In genomic region chr20:40563296-40563950, GRCh38 we compare ENCODE assay signal across 11 cellular contexts.
DNase-seq lines count a peak whose midpoint lies in the region; FAIRE-seq and TF ChIP-seq lines count a peak whose summit lies in the region.
"Had no signal": no experiment of that assay in that cellular context is flagged by ENCODE, and none has a peak within 500 bp of the region (broad histone marks: within the 10 kb centered on the region; RNA-seq: fewer than 3 reads in every experiment).

No MANE protein-coding gene starts in this region.

- H2AK5ac ChIP-seq in neuronal stem cell (ENCODE audit: low read depth, low read length): no peak overlapping the region

- H3K18ac ChIP-seq in neuronal stem cell (ENCODE audit: low read length): no peak overlapping the region

- H3K4me1 ChIP-seq in stomach (peaks cover 0 to 32% (median 11%) of the 10 kb centered on the region in 4 donors), neuronal stem cell (ENCODE audit: control insufficient read depth in 2 of 2, insufficient read depth in 1 of 2, low read depth in 1 of 2, low read length in 2 of 2) (peaks cover 0 to 7% of the 10 kb centered on the region in 2 donors)

- H3K27me3 ChIP-seq in stomach: no peaks in the 10 kb centered on the region
- peaks cover 0 to 2% (median 0%) of the 10 kb centered on the region in 3 experiments for H3K27me3 ChIP-seq in neuronal stem cell (ENCODE audit: control insufficient read depth in 3 of 3, insufficient read depth in 3 of 3, low read depth in 1 of 3, low read length in 3 of 3)

- no peak overlapping the region for H4K8ac ChIP-seq in neuronal stem cell (ENCODE audit: low read depth, low read length)

- H2BK120ac ChIP-seq in neuronal stem cell (ENCODE audit: low read depth, low read length): no peak overlapping the region

- no peak overlapping the region for H3K4ac ChIP-seq in neuronal stem cell (ENCODE audit: low read length)

- no peak overlapping the region for H2AFZ ChIP-seq in neuronal stem cell (ENCODE audit: low read length)

- FAIRE-seq in H54 (lab: Jason Lieb, UNC): no peak

- no peak overlapping the region for H2BK15ac ChIP-seq in neuronal stem cell (ENCODE audit: low read length)

- H3K23ac ChIP-seq in neuronal stem cell (ENCODE audit: low read depth, low read length, poor library complexity): no peak overlapping the region

- 11 to 27% (median 20%) methylated on average over 8 of the region's 8 CpGs for WGBS in stomach, 5 donors
- WGBS in neuronal stem cell (ENCODE audit: extremely low coverage in 2 of 2, insufficient read length in 2 of 2, insufficient replicate concordance in 1 of 2), 2 donors: no CpG with 5 or more reads among the region's 8 CpGs

- TF ChIP-seq POLR2A in H54 (IDR thresholded peaks at IDR 0.05; ENCODE audit: low read depth, low read length) (no peak), stomach (IDR thresholded peaks at IDR 0.05) (no peak)

- H3K79me1 ChIP-seq in neuronal stem cell (ENCODE audit: low read depth, low read length): no peaks in the 10 kb centered on the region

- H3K27ac ChIP-seq in SK-N-MC (peak overlapping the region; percentile 71; the same call in 1 of the 2 replicates), stomach (no peak overlapping the region), neuronal stem cell (replicated peaks; ENCODE audit: low read length) (no peak overlapping the region)
- H3K27ac ChIP-seq: HL-60 had no signal

- no peaks in the 10 kb centered on the region for H3K36me3 ChIP-seq in SK-N-MC (ENCODE audit: insufficient read depth, low read length)
- H3K36me3 ChIP-seq in stomach: no peaks in the 10 kb centered on the region
- no peaks in the 10 kb centered on the region for H3K36me3 ChIP-seq in neuronal stem cell (replicated peaks in 1 of 2; ENCODE audit: control insufficient read depth in 2 of 2, insufficient read depth in 2 of 2, low read length in 2 of 2)

- H2BK12ac ChIP-seq in neuronal stem cell (ENCODE audit: low read length): no peak overlapping the region

- no peak overlapping the region for H2BK5ac ChIP-seq in neuronal stem cell (ENCODE audit: low read length)

- no peak for TF ChIP-seq CTCF in fibroblast of pulmonary artery (IDR thresholded peaks at IDR 0.05; ENCODE audit: low read length, missing control alignments)
- TF ChIP-seq CTCF in stomach (IDR thresholded peaks at IDR 0.05): no peak

- H3K14ac ChIP-seq in neuronal stem cell (ENCODE audit: low read length): no peak overlapping the region

- H3K9me3 ChIP-seq in SK-N-MC (ENCODE audit: low read depth, low read length): no peaks in the 10 kb centered on the region
- no peaks in the 10 kb centered on the region for H3K9me3 ChIP-seq in stomach
- no peaks in the 10 kb centered on the region for H3K9me3 ChIP-seq in neuronal stem cell (replicated peaks in 1 of 2; ENCODE audit: control insufficient read depth in 2 of 2, insufficient read depth in 1 of 2, low read depth in 1 of 2, low read length in 2 of 2)

- no peak overlapping the region for H3K4me2 ChIP-seq in neuronal stem cell (ENCODE audit: insufficient read depth, low read length, poor library complexity, severe bottlenecking)

- no peak for TF ChIP-seq EP300 in stomach (IDR thresholded peaks at IDR 0.05)

- peak overlapping the region; percentile 51 for H3K4me3 ChIP-seq in SK-N-MC
- H3K4me3 ChIP-seq in fibroblast of pulmonary artery (replicated peaks; ENCODE audit: low read depth, low read length): no peak overlapping the region
- H3K4me3 ChIP-seq in stomach: no peak overlapping the region
- no peak overlapping the region for H3K4me3 ChIP-seq in neuronal stem cell (ENCODE audit: low read length in 2 of 2)

- DNase-seq in H54 (ENCODE audit: insufficient read length, low spot score) (peak; percentile 23), SK-N-MC (ENCODE audit: low read depth, low spot score) (peak; percentile 86), fibroblast of pulmonary artery (ENCODE audit: low read depth) (peak; percentile 78), stomach (peak; percentile 71), glomerular visceral epithelial cell (ENCODE audit: extremely low spot score) (no peak), activated T-cell treated with anti-CD3 and anti-CD28 coated beads for 4 hours (no peak), neuronal stem cell (ENCODE audit: low spot score) (no peak)
- no peak for DNase-seq in activated CD4-positive, alpha-beta T cell treated with anti-CD3 and anti-CD28 coated beads, Interleukin-2, amount 50 U/mL, for 1 hour
- DNase-seq: activated T-cell treated with anti-CD3 and anti-CD28 coated beads, Interleukin-2, amount 50 U/mL, for 4 hours; NCI-H446 had no signal

- no peak overlapping the region for H4K91ac ChIP-seq in neuronal stem cell (ENCODE audit: low read depth, low read length, poor library complexity)

- H3K9ac ChIP-seq in SK-N-MC (ENCODE audit: insufficient read length): no peak overlapping the region
- H3K9ac ChIP-seq in neuronal stem cell (ENCODE audit: low read depth, low read length, poor library complexity): no peak overlapping the region

- intact Hi-C loops in stomach (cut with DNase I; ENCODE audit: low total_unique reads): no loop called here

Comparison
In these comparisons a context has a peak if more than half of its experiments do, and no peak if none do; other contexts are left out.
1. DNase-seq: peak in H54 (single experiment), SK-N-MC (single experiment), fibroblast of pulmonary artery (single experiment) and stomach (single experiment); none in activated CD4-positive, alpha-beta T cell treated with anti-CD3 and anti-CD28 coated beads, Interleukin-2, amount 50 U/mL, for 1 hour (single experiment), glomerular visceral epithelial cell (single experiment), activated T-cell treated with anti-CD3 and anti-CD28 coated beads for 4 hours (single experiment) and neuronal stem cell (single experiment).